ENCODE assay signal across 3 cellular contexts in genomic region chr12:123858176-123858575, GRCh38.
"Had no signal": no experiment of that assay in that cellular context is flagged by ENCODE, and none has a peak within 500 bp of the region (broad histone marks: within the 10 kb centered on the region; RNA-seq: fewer than 3 reads in every experiment).

No MANE protein-coding gene starts in this region.

- ATAC-seq: GM12878 had no signal

- DNase-seq: GDM1, GF-D8 had no signal
